In genomic region chr16:15856901-15857778, GRCh38 we compare ENCODE assay signal across 8 cellular contexts. TPM values are rescaled to one million over a fixed set of nuclear protein-coding genes. Genes with fewer than 3 reads are reported as not detected.
A peak's percentile ranks its signal among the peaks of the same experiment; 100 is the strongest.
DNase-seq lines count a peak whose midpoint lies in the region; ATAC-seq and TF ChIP-seq lines count a peak whose summit lies in the region.

MYH11 (minus strand) TSS chr16:15857028; CDS start chr16:15838252, 18,776 bp downstream.

- peaks cover 39% of the 10 kb centered on the region for H3K27me3 Mint-ChIP-seq in activated T-helper 1 cell treated with anti-CD3 and anti-CD28 coated beads, Interleukin-12 subunit alpha, Interleukin-12 subunit beta, Interleukin-2, Interleukin-4 antibody, amounts not matched to agents 30 ng/mL and 10 ng/mL and 1 ng/mL, durations not matched to agents 14 hours and 24 hours and 36 hours (ENCODE audit: insufficient read depth)

- H3K36me3 Mint-ChIP-seq in activated T-helper 1 cell treated with anti-CD3 and anti-CD28 coated beads, Interleukin-12 subunit alpha, Interleukin-12 subunit beta, Interleukin-2, Interleukin-4 antibody, amounts not matched to agents 30 ng/mL and 10 ng/mL and 1 ng/mL, durations not matched to agents 14 hours and 24 hours and 36 hours (ENCODE audit: low read depth): no peaks in the 10 kb centered on the region

- peak within 1 kb of the TSS; percentile 29 for H3K4me3 ChIP-seq in hepatocyte
- peak within 1 kb of the TSS in 6 of 7 experiments; percentile 10 to 35 (median 18) for H3K4me3 ChIP-seq in skin epidermis

- WGBS in hepatocyte (ENCODE audit: low lambda C conversion rate, missing lambda C conversion rate): 2% methylated on average over 48 of the region's 52 CpGs

- H3K27ac ChIP-seq in hepatocyte (no peak within 1 kb of the TSS), skin epidermis (no peak within 1 kb of the TSS)

- H3K4me1 ChIP-seq in hepatocyte (ENCODE audit: insufficient read depth): no peaks in the 10 kb centered on the region

- H3K27me3 ChIP-seq in hepatocyte: peaks cover 63% of the 10 kb centered on the region

- H3K36me3 ChIP-seq in hepatocyte (replicated peaks; ENCODE audit: insufficient read depth, low read depth): no peaks in the 10 kb centered on the region

- no peak for TF ChIP-seq CTCF in GM13976 (IDR thresholded peaks at IDR 0.05; ENCODE audit: borderline replicate concordance, control extremely low read depth, extremely low read depth, insufficient read depth, missing control alignments)
- TF ChIP-seq CTCF in hepatocyte (IDR thresholded peaks at IDR 0.05; ENCODE audit: poor library complexity): no peak

- no peaks in the 10 kb centered on the region for H3K9me3 Mint-ChIP-seq in activated T-helper 1 cell treated with anti-CD3 and anti-CD28 coated beads, Interleukin-12 subunit alpha, Interleukin-12 subunit beta, Interleukin-2, Interleukin-4 antibody, amounts not matched to agents 30 ng/mL and 10 ng/mL and 1 ng/mL, durations not matched to agents 14 hours and 24 hours and 36 hours

- H2AFZ ChIP-seq in hepatocyte: peak within 1 kb of the TSS; percentile 45

- H4K20me1 ChIP-seq in hepatocyte (ENCODE audit: insufficient read depth, poor library complexity, severe bottlenecking): no peaks in the 10 kb centered on the region

- DNase-seq in GM13976 (ENCODE audit: low spot score): peak; percentile 46
- no peak for DNase-seq in activated T-helper 1 cell treated with anti-CD3 and anti-CD28 coated beads, Interleukin-12 subunit alpha, Interleukin-12 subunit beta, Interleukin-2, Interleukin-4 antibody, amounts not matched to agents 30 ng/mL and 10 ng/mL and 1 ng/mL, durations not matched to agents 14 hours and 24 hours and 36 hours (ENCODE audit: low spot score)
- no peak for DNase-seq in hepatocyte (ENCODE audit: low spot score)
- no peak for DNase-seq in OCI-M1 (lab: John Stamatoyannopoulos, UW)
- no peak for DNase-seq in G401 (ENCODE audit: low spot score)
- no peak for DNase-seq in SHP77 (lab: John Stamatoyannopoulos, UW)

- no peaks in the 10 kb centered on the region for H3K9me3 ChIP-seq in hepatocyte (ENCODE audit: low read depth)

- no peak within 1 kb of the TSS for H3K27ac Mint-ChIP-seq in activated T-helper 1 cell treated with anti-CD3 and anti-CD28 coated beads, Interleukin-12 subunit alpha, Interleukin-12 subunit beta, Interleukin-2, Interleukin-4 antibody, amounts not matched to agents 30 ng/mL and 10 ng/mL and 1 ng/mL, durations not matched to agents 14 hours and 24 hours and 36 hours

- in situ Hi-C loops in GM13976 (cut with MboI; ENCODE audit: low sequenced_read_pairs, unreplicated experiment) (no loop called here), G401 (cut with HindIII; ENCODE audit: low sequenced_read_pairs) (no loop called here)

- no peak for ATAC-seq in HG02571 (IDR thresholded peaks at IDR 0.05; ENCODE audit: unreplicated experiment)

- intact Hi-C loops in activated T-helper 1 cell treated with anti-CD3 and anti-CD28 coated beads, Interleukin-12 subunit alpha, Interleukin-12 subunit beta, Interleukin-2, Interleukin-4 antibody, amounts not matched to agents 30 ng/mL and 10 ng/mL and 1 ng/mL, durations not matched to agents 14 hours and 24 hours and 36 hours (cut with micrococcal nuclease): no loop called here

- H3K4me3 Mint-ChIP-seq in activated T-helper 1 cell treated with anti-CD3 and anti-CD28 coated beads, Interleukin-12 subunit alpha, Interleukin-12 subunit beta, Interleukin-2, Interleukin-4 antibody, amounts not matched to agents 30 ng/mL and 10 ng/mL and 1 ng/mL, durations not matched to agents 14 hours and 24 hours and 36 hours: peak within 1 kb of the TSS; percentile 54

- no peaks in the 10 kb centered on the region for H3K9me2 ChIP-seq in hepatocyte (replicated peaks; ENCODE audit: insufficient read depth)

- H3K4me2 ChIP-seq in hepatocyte: peak within 1 kb of the TSS; percentile 84

- peaks cover 7% of the 10 kb centered on the region for H3K4me1 Mint-ChIP-seq in activated T-helper 1 cell treated with anti-CD3 and anti-CD28 coated beads, Interleukin-12 subunit alpha, Interleukin-12 subunit beta, Interleukin-2, Interleukin-4 antibody, amounts not matched to agents 30 ng/mL and 10 ng/mL and 1 ng/mL, durations not matched to agents 14 hours and 24 hours and 36 hours (ENCODE audit: low read depth)

- H3K79me2 ChIP-seq in hepatocyte: no peaks in the 10 kb centered on the region

RNA-seq across cellular contexts. Expression of gene MYH11, which starts in this region (rescaled TPM):
- not detected in 2 replicates for total RNA-seq in activated T-helper 1 cell treated with anti-CD3 and anti-CD28 coated beads, Interleukin-12 subunit alpha, Interleukin-12 subunit beta, Interleukin-2, Interleukin-4 antibody, amounts not matched to agents 30 ng/mL and 10 ng/mL and 1 ng/mL, durations not matched to agents 14 hours and 24 hours and 36 hours
- 5.9 and 8.1 TPM in 2 replicates for total RNA-seq in hepatocyte
- polyA plus RNA-seq in hepatocyte: 0.59 and 3.8 TPM in 2 replicates
- total RNA-seq in G401 (2014; rRNA removed; shearing (Covaris generic)): not detected in 2 replicates
